Comparison of ENCODE assay signal across 8 cellular contexts in genomic region chr7:21355406-21355874, GRCh38.
A peak's percentile ranks its signal among the peaks of the same experiment; 100 is the strongest.
DNase-seq lines count a peak whose midpoint lies in the region; ATAC-seq and TF ChIP-seq lines count a peak whose summit lies in the region.

No MANE protein-coding gene starts in this region.

- H3K4me1 Mint-ChIP-seq in glutamatergic neuron (ENCODE audit: low read depth, unreplicated experiment), result no peaks in the 10 kb centered on the region
- no peaks in the 10 kb centered on the region for H3K4me1 Mint-ChIP-seq in osteocyte (ENCODE audit: unreplicated experiment)

- H3K27ac ChIP-seq in Peyer's patch, result peak overlapping the region; percentile 0 to 69 (median 37)

- no peak overlapping the region for H3K4me3 ChIP-seq in Peyer's patch

- no peaks in the 10 kb centered on the region for H3K27me3 ChIP-seq in Peyer's patch

- H3K27me3 Mint-ChIP-seq in glutamatergic neuron (ENCODE audit: unreplicated experiment) (no peaks in the 10 kb centered on the region), osteocyte (ENCODE audit: unreplicated experiment) (no peaks in the 10 kb centered on the region)

- TF ChIP-seq CTCF in Peyer's patch (IDR thresholded peaks at IDR 0.05) (no peak), glutamatergic neuron (IDR thresholded peaks at IDR 0.05; ENCODE audit: partially characterized antibody, unreplicated experiment) (no peak), osteocyte (IDR thresholded peaks at IDR 0.05) (no peak)

- H3K27ac Mint-ChIP-seq in glutamatergic neuron (ENCODE audit: unreplicated experiment) (no peak overlapping the region), osteocyte (ENCODE audit: unreplicated experiment) (no peak overlapping the region)

- H3K36me3 ChIP-seq in Peyer's patch, result no peaks in the 10 kb centered on the region

- H3K36me3 Mint-ChIP-seq in glutamatergic neuron (ENCODE audit: unreplicated experiment) (no peaks in the 10 kb centered on the region), osteocyte (ENCODE audit: unreplicated experiment) (no peaks in the 10 kb centered on the region)

- no peaks in the 10 kb centered on the region for H3K9me3 ChIP-seq in Peyer's patch

- no peaks in the 10 kb centered on the region for H3K9me3 Mint-ChIP-seq in glutamatergic neuron (ENCODE audit: unreplicated experiment)
- no peaks in the 10 kb centered on the region for H3K9me3 Mint-ChIP-seq in osteocyte (ENCODE audit: unreplicated experiment)

- no peak overlapping the region for H3K4me3 Mint-ChIP-seq in glutamatergic neuron (ENCODE audit: unreplicated experiment)
- H3K4me3 Mint-ChIP-seq in osteocyte (ENCODE audit: unreplicated experiment), result no peak overlapping the region

- no peak for TF ChIP-seq POLR2A in Peyer's patch (IDR thresholded peaks at IDR 0.05)

- H3K4me1 ChIP-seq in Peyer's patch, result peaks cover 0 to 23% (median 3%) of the 10 kb centered on the region in 4 donors

- ATAC-seq in GM18870 (IDR thresholded peaks at IDR 0.05; ENCODE audit: unreplicated experiment), result peak; percentile 87
- ATAC-seq in HG02884 (IDR thresholded peaks at IDR 0.05; ENCODE audit: unreplicated experiment), result peak; percentile 78
- ATAC-seq in esophagus mucosa, result peak; percentile 59

- DNase-seq in Peyer's patch (peak in 2 of 3 donors; percentile 56 to 77), glutamatergic neuron (no peak), osteocyte (ENCODE audit: extremely low spot score, unreplicated experiment) (no peak), DMS114 treated with DMSO at 0.1 percent for 48 hours (lab: John Stamatoyannopoulos, UW; ENCODE audit: unreplicated experiment) (no peak), AG08396 (ENCODE audit: low spot score) (no peak)

Comparison
In these comparisons a context has a peak if more than half of its experiments do, and no peak if none do; other contexts are left out.
1. DNase-seq: peak in Peyer's patch (2 of 3); none in glutamatergic neuron (single experiment), osteocyte (single experiment), DMS114 treated with DMSO at 0.1 percent for 48 hours (single experiment) and AG08396 (single experiment).
2. Peak in every context shown above with its lines, with median percentiles within 50 percentile points of each other: ATAC-seq.